In genomic region chr2:96760036-96760985, GRCh38 we compare ENCODE assay signal across 8 cellular contexts. TPM values are rescaled to one million over a fixed set of nuclear protein-coding genes. Genes with fewer than 3 reads are reported as not detected.
DNase-seq lines count a peak whose midpoint lies in the region; ATAC-seq and TF ChIP-seq lines count a peak whose summit lies in the region.

Gene CNNM4 (plus strand): TSS chr2:96760902. CDS start chr2:96761000, 98 bp downstream.

- TF ChIP-seq CTCF in C4-2B (conservative IDR thresholded peaks at IDR 0.05), result no peak
- no peak for TF ChIP-seq CTCF in right lobe of liver (IDR thresholded peaks at IDR 0.05)

- H3K36me3 ChIP-seq in right lobe of liver, result no peaks in the 10 kb centered on the region

- peak; percentile 81 for ATAC-seq in GM19395 (IDR thresholded peaks at IDR 0.05; ENCODE audit: unreplicated experiment)
- peak; percentile 36 for ATAC-seq in HG03558 (IDR thresholded peaks at IDR 0.05; ENCODE audit: extremely low read depth, unreplicated experiment)
- peak; percentile 94 to 97 (median 94) for ATAC-seq in right lobe of liver

- H3K4me1 ChIP-seq in right lobe of liver, result peaks cover 0 to 39% (median 6%) of the 10 kb centered on the region in 4 donors

- peak; percentile 92 for DNase-seq in NCI-H748 (lab: John Stamatoyannopoulos, UW; ENCODE audit: unreplicated experiment)
- DNase-seq in activated CD4-positive, alpha-beta T cell treated with anti-CD3 and anti-CD28 coated beads, Interleukin-2, amount 50 U/mL, for 24 hours (ENCODE audit: low read depth in 1 of 2, low spot score in 1 of 2), result peak; percentile 85
- peak; percentile 93 for DNase-seq in dermis blood vessel endothelial cell
- DNase-seq in right lobe of liver, result peak; percentile 97 to 98 (median 98)
- DNase-seq in stimulated activated CD4-positive, alpha-beta T cell treated with anti-CD3 and anti-CD28 coated beads, Interleukin-4, amount 100 ng/mL, for 24 hours, result peak; percentile 92

- intact Hi-C loops in right lobe of liver (cut with DNase I), result no loop called here

- H3K4me3 ChIP-seq in right lobe of liver, result peak within 1 kb of the TSS; percentile 56 to 70 (median 67)

- no peaks in the 10 kb centered on the region for H3K9me3 ChIP-seq in right lobe of liver

- WGBS in right lobe of liver (ENCODE audit: insufficient coverage, low coverage, low lambda C conversion rate, missing lambda C conversion rate), result 48% methylated on average over 6 of the region's 62 CpGs

- no peaks in the 10 kb centered on the region for H3K27me3 ChIP-seq in right lobe of liver

- TF ChIP-seq POLR2A in right lobe of liver (IDR thresholded peaks at IDR 0.05), result no peak

- H3K27ac ChIP-seq in C4-2B (peak within 1 kb of the TSS; percentile 86), right lobe of liver (peak within 1 kb of the TSS; percentile 62 to 76 (median 76))

RNA-seq across cellular contexts. Expression of gene CNNM4, which starts in this region (rescaled TPM):
- 2.4 and 3.2 TPM in 2 replicates for total RNA-seq in dermis blood vessel endothelial cell
- 1 to 10 TPM; 2.3 to 4.9 (median 3.7) TPM for total RNA-seq in right lobe of liver

Comparison
In these comparisons a context has a peak if more than half of its experiments do, and no peak if none do; other contexts are left out.
1. Peak in every context shown above with its lines: DNase-seq, ATAC-seq, H3K4me3 ChIP-seq and H3K27ac ChIP-seq.
2. ATAC-seq: peak in every context shown above with its lines; median percentile 94 in right lobe of liver; 81 in GM19395; 36 in HG03558.